Comparison of ENCODE assay signal across 2 cellular contexts in genomic region chr10:14533295-14533694, GRCh38.
TF ChIP-seq lines count a peak whose summit lies in the region.

No MANE protein-coding gene starts in this region.

TF ChIP-seq in GM23338, 12 proteins besides CTCF, POLR2A, EP300 and RAD21 (continued from another document):
- TF ChIP-seq REST (IDR thresholded peaks at IDR 0.05; ENCODE audit: unreplicated experiment) (no peak), EZH2phosphoT487 (IDR thresholded peaks at IDR 0.05; ENCODE audit: unreplicated experiment) (no peak), STAT1 (IDR thresholded peaks at IDR 0.05; ENCODE audit: unreplicated experiment) (no peak), POLR2AphosphoS5 (IDR thresholded peaks at IDR 0.05; ENCODE audit: low read depth) (no peak), CREB1 (CRISPR knock-in tag; IDR thresholded peaks at IDR 0.05; ENCODE audit: low read depth) (no peak), EZH2 (IDR thresholded peaks at IDR 0.05; ENCODE audit: low read depth, unreplicated experiment) (no peak), ZNF331 (CRISPR knock-in tag; IDR thresholded peaks at IDR 0.05; ENCODE audit: low read depth) (no peak), ZNF462 (CRISPR knock-in tag; IDR thresholded peaks at IDR 0.05) (no peak)
- TF ChIP-seq, protein P1, sequence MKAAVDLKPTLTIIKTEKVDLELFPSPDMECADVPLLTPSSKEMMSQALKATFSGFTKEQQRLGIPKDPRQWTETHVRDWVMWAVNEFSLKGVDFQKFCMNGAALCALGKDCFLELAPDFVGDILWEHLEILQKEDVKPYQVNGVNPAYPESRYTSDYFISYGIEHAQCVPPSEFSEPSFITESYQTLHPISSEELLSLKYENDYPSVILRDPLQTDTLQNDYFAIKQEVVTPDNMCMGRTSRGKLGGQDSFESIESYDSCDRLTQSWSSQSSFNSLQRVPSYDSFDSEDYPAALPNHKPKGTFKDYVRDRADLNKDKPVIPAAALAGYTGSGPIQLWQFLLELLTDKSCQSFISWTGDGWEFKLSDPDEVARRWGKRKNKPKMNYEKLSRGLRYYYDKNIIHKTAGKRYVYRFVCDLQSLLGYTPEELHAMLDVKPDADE (IDR thresholded peaks at IDR 0.05), result no peak
TF ChIP-seq in GM23338: peak in this region for 0.

TF ChIP-seq in WTC11, 78 proteins besides CTCF, POLR2A, EP300 and RAD21 (continued from another document):
- TF ChIP-seq, protein P2, sequence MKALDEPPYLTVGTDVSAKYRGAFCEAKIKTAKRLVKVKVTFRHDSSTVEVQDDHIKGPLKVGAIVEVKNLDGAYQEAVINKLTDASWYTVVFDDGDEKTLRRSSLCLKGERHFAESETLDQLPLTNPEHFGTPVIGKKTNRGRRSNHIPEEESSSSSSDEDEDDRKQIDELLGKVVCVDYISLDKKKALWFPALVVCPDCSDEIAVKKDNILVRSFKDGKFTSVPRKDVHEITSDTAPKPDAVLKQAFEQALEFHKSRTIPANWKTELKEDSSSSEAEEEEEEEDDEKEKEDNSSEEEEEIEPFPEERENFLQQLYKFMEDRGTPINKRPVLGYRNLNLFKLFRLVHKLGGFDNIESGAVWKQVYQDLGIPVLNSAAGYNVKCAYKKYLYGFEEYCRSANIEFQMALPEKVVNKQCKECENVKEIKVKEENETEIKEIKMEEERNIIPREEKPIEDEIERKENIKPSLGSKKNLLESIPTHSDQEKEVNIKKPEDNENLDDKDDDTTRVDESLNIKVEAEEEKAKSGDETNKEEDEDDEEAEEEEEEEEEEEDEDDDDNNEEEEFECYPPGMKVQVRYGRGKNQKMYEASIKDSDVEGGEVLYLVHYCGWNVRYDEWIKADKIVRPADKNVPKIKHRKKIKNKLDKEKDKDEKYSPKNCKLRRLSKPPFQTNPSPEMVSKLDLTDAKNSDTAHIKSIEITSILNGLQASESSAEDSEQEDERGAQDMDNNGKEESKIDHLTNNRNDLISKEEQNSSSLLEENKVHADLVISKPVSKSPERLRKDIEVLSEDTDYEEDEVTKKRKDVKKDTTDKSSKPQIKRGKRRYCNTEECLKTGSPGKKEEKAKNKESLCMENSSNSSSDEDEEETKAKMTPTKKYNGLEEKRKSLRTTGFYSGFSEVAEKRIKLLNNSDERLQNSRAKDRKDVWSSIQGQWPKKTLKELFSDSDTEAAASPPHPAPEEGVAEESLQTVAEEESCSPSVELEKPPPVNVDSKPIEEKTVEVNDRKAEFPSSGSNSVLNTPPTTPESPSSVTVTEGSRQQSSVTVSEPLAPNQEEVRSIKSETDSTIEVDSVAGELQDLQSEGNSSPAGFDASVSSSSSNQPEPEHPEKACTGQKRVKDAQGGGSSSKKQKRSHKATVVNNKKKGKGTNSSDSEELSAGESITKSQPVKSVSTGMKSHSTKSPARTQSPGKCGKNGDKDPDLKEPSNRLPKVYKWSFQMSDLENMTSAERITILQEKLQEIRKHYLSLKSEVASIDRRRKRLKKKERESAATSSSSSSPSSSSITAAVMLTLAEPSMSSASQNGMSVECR (CRISPR knock-in tag; IDR thresholded peaks at IDR 0.05; ENCODE audit: borderline replicate concordance), result no peak
- TF ChIP-seq TCF7 (CRISPR knock-in tag; IDR thresholded peaks at IDR 0.05; ENCODE audit: low read depth), result no peak
- TF ChIP-seq, protein P3, sequence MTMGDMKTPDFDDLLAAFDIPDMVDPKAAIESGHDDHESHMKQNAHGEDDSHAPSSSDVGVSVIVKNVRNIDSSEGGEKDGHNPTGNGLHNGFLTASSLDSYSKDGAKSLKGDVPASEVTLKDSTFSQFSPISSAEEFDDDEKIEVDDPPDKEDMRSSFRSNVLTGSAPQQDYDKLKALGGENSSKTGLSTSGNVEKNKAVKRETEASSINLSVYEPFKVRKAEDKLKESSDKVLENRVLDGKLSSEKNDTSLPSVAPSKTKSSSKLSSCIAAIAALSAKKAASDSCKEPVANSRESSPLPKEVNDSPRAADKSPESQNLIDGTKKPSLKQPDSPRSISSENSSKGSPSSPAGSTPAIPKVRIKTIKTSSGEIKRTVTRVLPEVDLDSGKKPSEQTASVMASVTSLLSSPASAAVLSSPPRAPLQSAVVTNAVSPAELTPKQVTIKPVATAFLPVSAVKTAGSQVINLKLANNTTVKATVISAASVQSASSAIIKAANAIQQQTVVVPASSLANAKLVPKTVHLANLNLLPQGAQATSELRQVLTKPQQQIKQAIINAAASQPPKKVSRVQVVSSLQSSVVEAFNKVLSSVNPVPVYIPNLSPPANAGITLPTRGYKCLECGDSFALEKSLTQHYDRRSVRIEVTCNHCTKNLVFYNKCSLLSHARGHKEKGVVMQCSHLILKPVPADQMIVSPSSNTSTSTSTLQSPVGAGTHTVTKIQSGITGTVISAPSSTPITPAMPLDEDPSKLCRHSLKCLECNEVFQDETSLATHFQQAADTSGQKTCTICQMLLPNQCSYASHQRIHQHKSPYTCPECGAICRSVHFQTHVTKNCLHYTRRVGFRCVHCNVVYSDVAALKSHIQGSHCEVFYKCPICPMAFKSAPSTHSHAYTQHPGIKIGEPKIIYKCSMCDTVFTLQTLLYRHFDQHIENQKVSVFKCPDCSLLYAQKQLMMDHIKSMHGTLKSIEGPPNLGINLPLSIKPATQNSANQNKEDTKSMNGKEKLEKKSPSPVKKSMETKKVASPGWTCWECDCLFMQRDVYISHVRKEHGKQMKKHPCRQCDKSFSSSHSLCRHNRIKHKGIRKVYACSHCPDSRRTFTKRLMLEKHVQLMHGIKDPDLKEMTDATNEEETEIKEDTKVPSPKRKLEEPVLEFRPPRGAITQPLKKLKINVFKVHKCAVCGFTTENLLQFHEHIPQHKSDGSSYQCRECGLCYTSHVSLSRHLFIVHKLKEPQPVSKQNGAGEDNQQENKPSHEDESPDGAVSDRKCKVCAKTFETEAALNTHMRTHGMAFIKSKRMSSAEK (CRISPR knock-in tag; IDR thresholded peaks at IDR 0.05; ENCODE audit: borderline replicate concordance), result no peak
- TF ChIP-seq, protein P4, sequence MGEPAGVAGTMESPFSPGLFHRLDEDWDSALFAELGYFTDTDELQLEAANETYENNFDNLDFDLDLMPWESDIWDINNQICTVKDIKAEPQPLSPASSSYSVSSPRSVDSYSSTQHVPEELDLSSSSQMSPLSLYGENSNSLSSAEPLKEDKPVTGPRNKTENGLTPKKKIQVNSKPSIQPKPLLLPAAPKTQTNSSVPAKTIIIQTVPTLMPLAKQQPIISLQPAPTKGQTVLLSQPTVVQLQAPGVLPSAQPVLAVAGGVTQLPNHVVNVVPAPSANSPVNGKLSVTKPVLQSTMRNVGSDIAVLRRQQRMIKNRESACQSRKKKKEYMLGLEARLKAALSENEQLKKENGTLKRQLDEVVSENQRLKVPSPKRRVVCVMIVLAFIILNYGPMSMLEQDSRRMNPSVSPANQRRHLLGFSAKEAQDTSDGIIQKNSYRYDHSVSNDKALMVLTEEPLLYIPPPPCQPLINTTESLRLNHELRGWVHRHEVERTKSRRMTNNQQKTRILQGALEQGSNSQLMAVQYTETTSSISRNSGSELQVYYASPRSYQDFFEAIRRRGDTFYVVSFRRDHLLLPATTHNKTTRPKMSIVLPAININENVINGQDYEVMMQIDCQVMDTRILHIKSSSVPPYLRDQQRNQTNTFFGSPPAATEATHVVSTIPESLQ (CRISPR knock-in tag; IDR thresholded peaks at IDR 0.05), result no peak
TF ChIP-seq in WTC11: peak in this region for 0.
